Comparison of ENCODE assay signal across 13 cellular contexts in genomic region chr6:31870385-31870921, GRCh38. TPM values are rescaled to one million over a fixed set of nuclear protein-coding genes. Genes with fewer than 3 reads are reported as not detected.
DNase-seq lines count a peak whose midpoint lies in the region; ATAC-seq, FAIRE-seq and TF ChIP-seq lines count a peak whose summit lies in the region.
"Had no signal": no experiment of that assay in that cellular context is flagged by ENCODE, and none has a peak within 500 bp of the region (broad histone marks: within the 10 kb centered on the region; RNA-seq: fewer than 3 reads in every experiment).

No MANE protein-coding gene starts in this region.

- no peak for FAIRE-seq in GM12891 (lab: Jason Lieb, UNC)

- no peak overlapping the region for H3K9ac ChIP-seq in SU-DHL-6 (ENCODE audit: low read length)

- no peaks in the 10 kb centered on the region for H3K4me1 ChIP-seq in BE2C

- no peaks in the 10 kb centered on the region for H4K20me1 ChIP-seq in SU-DHL-6 (ENCODE audit: low read depth, low read length)

- TF ChIP-seq POLR2A in GM12891 (IDR thresholded peaks at IDR 0.05; ENCODE audit: low read depth, low read length) (no peak), erythroblast (IDR thresholded peaks at IDR 0.05; ENCODE audit: low read length) (no peak)

- H3K9me3 ChIP-seq in BE2C (no peaks in the 10 kb centered on the region), SU-DHL-6 (ENCODE audit: insufficient read depth, low read length) (no peaks in the 10 kb centered on the region)
- H3K9me3 ChIP-seq: mucosa of descending colon had no signal

- H3K27me3 ChIP-seq in BE2C = no peaks in the 10 kb centered on the region
- no peaks in the 10 kb centered on the region for H3K27me3 ChIP-seq in H7 (ENCODE audit: control insufficient read depth, insufficient read depth, low read length)
- no peaks in the 10 kb centered on the region for H3K27me3 ChIP-seq in SU-DHL-6 (ENCODE audit: low read length)

- H3F3A ChIP-seq in SU-DHL-6 (ENCODE audit: insufficient read depth) = no peaks in the 10 kb centered on the region

- no peak overlapping the region for H2AFZ ChIP-seq in SU-DHL-6 (ENCODE audit: low read depth, low read length, severe bottlenecking)

- no peaks in the 10 kb centered on the region for H3K9me2 ChIP-seq in SU-DHL-6 (replicated peaks; ENCODE audit: insufficient read depth, low read length)

- H3K27ac ChIP-seq in SU-DHL-6 (ENCODE audit: low read depth, low read length) = no peak overlapping the region

- H3K4me3 ChIP-seq in BE2C (ENCODE audit: low read depth, low read length) = no peak overlapping the region
- H3K4me3 ChIP-seq in H7 (ENCODE audit: insufficient read depth, low read depth, low read length) = no peak overlapping the region
- no peak overlapping the region for H3K4me3 ChIP-seq in SU-DHL-6 (ENCODE audit: insufficient read depth, low read length, poor library complexity, severe bottlenecking)
- H3K4me3 ChIP-seq: mucosa of descending colon had no signal

- H3K4me2 ChIP-seq in SU-DHL-6 (ENCODE audit: low read depth, low read length, poor library complexity, severe bottlenecking) = no peak overlapping the region

- TF ChIP-seq CTCF in BE2C (IDR thresholded peaks at IDR 0.05; ENCODE audit: low read depth, low read length) (peak; percentile 6; the same call in 1 of the 2 replicates), SU-DHL-6 (IDR thresholded peaks at IDR 0.05; ENCODE audit: insufficient read depth, low read length, poor library complexity, severe bottlenecking) (peak; percentile 44)

- no peaks in the 10 kb centered on the region for H3K79me2 ChIP-seq in SU-DHL-6 (ENCODE audit: insufficient read depth, low read length)

- no peak for DNase-seq in BE2C
- DNase-seq in H7 = peak; percentile 84
- DNase-seq in kidney tubule cell (ENCODE audit: low spot score) = peak; percentile 24
- no peak for DNase-seq in GM12891 (ENCODE audit: insufficient read length, low spot score)
- no peak for DNase-seq in erythroblast (lab: John Stamatoyannopoulos, UW)
- DNase-seq in nucleus accumbens (lab: John Stamatoyannopoulos, UW) = no peak
- DNase-seq: GF-D8; mucosa of descending colon; stimulated activated CD4-positive, alpha-beta T cell treated with anti-CD3 and anti-CD28 coated beads, Interleukin-4, amount 100 ng/mL, for 24 hours; stimulated activated naive CD4-positive, alpha-beta T cell had no signal

- H3K36me3 ChIP-seq in BE2C (no peaks in the 10 kb centered on the region), H7 (replicated peaks; ENCODE audit: control insufficient read depth, insufficient read depth, low read length) (no peaks in the 10 kb centered on the region), SU-DHL-6 (ENCODE audit: low read length) (no peaks in the 10 kb centered on the region)

- ATAC-seq in GM19397 (IDR thresholded peaks at IDR 0.05; ENCODE audit: unreplicated experiment) = no peak
- ATAC-seq: mucosa of descending colon had no signal

TF ChIP-seq in GM12891, 5 proteins besides CTCF, POLR2A, EP300 and RAD21:
- TF ChIP-seq POU2F2 (IDR thresholded peaks at IDR 0.05; ENCODE audit: low read depth, low read length) = no peak
- no peak for TF ChIP-seq SPI1 (IDR thresholded peaks at IDR 0.05; ENCODE audit: low read depth, low read length)
- TF ChIP-seq POLR2AphosphoS5 (IDR thresholded peaks at IDR 0.05; ENCODE audit: low read depth, low read length) = no peak
- TF ChIP-seq PAX5 (IDR thresholded peaks at IDR 0.05; ENCODE audit: insufficient read depth, low read length, severe bottlenecking) = no peak
- TF ChIP-seq TAF1 (IDR thresholded peaks at IDR 0.05; ENCODE audit: low read depth, low read length) = no peak

RNA-seq across cellular contexts. Expression of gene NEU1, which starts 7.8 kb away (rescaled TPM):
- 87.4 TPM for polyA plus RNA-seq in BE2C (2012; ENCODE audit: insufficient read depth, insufficient read length, low read depth)
- total RNA-seq in H7 (2014; rRNA removed; shearing (Covaris generic)) = 56.2 and 58.6 TPM in 2 replicates
- 13.0 TPM for polyA plus RNA-seq in GM12891 (2012; ENCODE audit: low read depth, missing spikeins)

RNA-seq across cellular contexts. Expression of gene SLC44A4, which starts 8.3 kb away (rescaled TPM):
- polyA plus RNA-seq in BE2C (2012; ENCODE audit: insufficient read depth, insufficient read length, low read depth) = not detected
- 0.42 and 0.48 TPM in 2 replicates for total RNA-seq in H7 (2014; rRNA removed; shearing (Covaris generic))
- polyA plus RNA-seq in GM12891 (2012; ENCODE audit: low read depth, missing spikeins) = not detected
- total RNA-seq: RPMI7951 had no signal

RNA-seq across cellular contexts. Expression of gene EHMT2, which starts 27.0 kb away (rescaled TPM):
- 122 TPM for polyA plus RNA-seq in BE2C (2012; ENCODE audit: insufficient read depth, insufficient read length, low read depth)
- 134 and 136 TPM in 2 replicates for total RNA-seq in H7 (2014; rRNA removed; shearing (Covaris generic))
- polyA plus RNA-seq in GM12891 (2012; ENCODE audit: low read depth, missing spikeins) = 31.1 TPM

RNA-seq across cellular contexts. Expression of gene ZBTB12, which starts 31.4 kb away (rescaled TPM):
- 42.9 TPM for polyA plus RNA-seq in BE2C (2012; ENCODE audit: insufficient read depth, insufficient read length, low read depth)
- total RNA-seq in H7 (2014; rRNA removed; shearing (Covaris generic)) = 7.9 and 8.7 TPM in 2 replicates
- polyA plus RNA-seq in GM12891 (2012; ENCODE audit: low read depth, missing spikeins) = 1.5 TPM

RNA-seq across cellular contexts. Expression of gene HSPA1B, which starts 42.9 kb away (rescaled TPM):
- polyA plus RNA-seq in BE2C (2012; ENCODE audit: insufficient read depth, insufficient read length, low read depth) = 120 TPM
- total RNA-seq in H7 (2014; rRNA removed; shearing (Covaris generic)) = 63.3 and 70.4 TPM in 2 replicates
- polyA plus RNA-seq in GM12891 (2012; ENCODE audit: low read depth, missing spikeins) = 6.6 TPM

Comparison
In these comparisons a context has a peak if more than half of its experiments do, and no peak if none do; other contexts are left out.
1. DNase-seq: peak in H7 (single experiment) and kidney tubule cell (single experiment); none in BE2C (single experiment), GM12891 (single experiment), erythroblast (0 of 2) and nucleus accumbens (0 of 56).